In the genomic region with DNA sequence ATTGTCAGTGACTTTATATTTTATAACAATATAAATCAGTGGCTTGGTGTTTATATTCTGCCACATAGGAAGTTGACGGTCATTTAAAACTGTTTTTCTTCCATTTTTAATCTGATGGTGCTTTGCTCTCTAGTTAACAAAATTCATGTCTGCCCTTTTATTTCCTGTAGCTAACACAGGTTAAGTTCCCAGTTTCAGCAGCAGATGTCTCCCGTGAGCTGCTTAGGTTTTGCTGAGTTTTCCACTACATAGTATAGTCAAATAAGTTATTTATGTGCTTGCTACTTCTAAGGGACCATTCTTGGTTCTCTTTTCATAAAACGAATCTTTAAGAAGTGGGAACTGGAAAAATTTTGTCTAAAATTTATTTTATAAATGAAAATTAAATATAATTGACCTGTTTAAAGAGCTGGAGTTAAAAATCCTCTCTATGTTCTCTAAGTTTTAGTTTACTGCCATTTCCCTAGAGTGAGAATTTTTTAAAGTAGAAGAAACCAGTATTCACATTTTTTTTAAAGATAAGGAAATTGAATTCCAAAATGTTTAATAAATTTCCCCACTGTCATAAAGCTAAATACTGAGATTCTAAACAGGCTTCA, we compare ENCODE assay signal across 8 cellular contexts. TPM values are rescaled to one million over a fixed set of nuclear protein-coding genes. Genes with fewer than 3 reads are reported as not detected.
A peak's percentile ranks its signal among the peaks of the same experiment; 100 is the strongest.
DNase-seq lines count a peak whose midpoint lies in the region; ATAC-seq, FAIRE-seq and TF ChIP-seq lines count a peak whose summit lies in the region.

No MANE protein-coding gene starts in this region.

- FAIRE-seq in K562 (lab: Jason Lieb, UNC) = peak; percentile 75

- no peak overlapping the region for H3K4me2 ChIP-seq in KMS-11
- no peak overlapping the region for H3K4me2 ChIP-seq in K562 (ENCODE audit: insufficient read depth, low read length)

- H3K79me2 ChIP-seq in KMS-11 (ENCODE audit: insufficient read depth, low read depth) (peaks cover 15% of the 10 kb centered on the region; the same call in 1 of the 2 replicates), K562 (ENCODE audit: control insufficient read depth, insufficient read depth, low read length) (peaks cover 3% of the 10 kb centered on the region; the same call in 2 of the 3 replicates)

- POLR2A ChIA-PET in K562 (lab: Yijun Ruan, JAX) = interaction anchor here (2.0 kb wide), 1 partner anchor 349 kb away, joined by 15 read pairs; no protein-coding TSS in a partner anchor

- no peaks in the 10 kb centered on the region for H3K36me3 ChIP-seq in KMS-11 (ENCODE audit: insufficient read depth)
- peaks cover 54% of the 10 kb centered on the region for H3K36me3 ChIP-seq in K562 (ENCODE audit: control insufficient read depth, insufficient read depth, low read length)

- H3K9ac ChIP-seq in KMS-11 (no peak overlapping the region), K562 (ENCODE audit: insufficient read depth in 1 of 2, low read depth in 2 of 2, low read length in 2 of 2) (no peak overlapping the region)

- CTCF ChIA-PET in K562 (lab: Yijun Ruan, JAX; ENCODE audit: low intra/inter-chr PET ratio) = interaction anchor here (1.4 to 1.6 kb wide), 3 partner anchors 89 to 348 kb away, joined by 3 to 8 read pairs (median 7); no protein-coding TSS in a partner anchor

- no peaks in the 10 kb centered on the region for H3K9me1 ChIP-seq in K562 (ENCODE audit: control insufficient read depth, insufficient read depth, low read length)

- TF ChIP-seq EP300 in K562 (IDR thresholded peaks at IDR 0.05; ENCODE audit: low read length) = no peak

- in situ Hi-C loops in K562 (cut with MboI) = loop anchor here (10.0 kb wide), 1 partner anchor 351 kb away; no protein-coding TSS in a partner anchor

- H3K27me3 ChIP-seq in KMS-11 (ENCODE audit: insufficient read depth, low read depth) (no peaks in the 10 kb centered on the region), K562 (ENCODE audit: control insufficient read depth in 2 of 2, insufficient read depth in 2 of 2, low read length in 2 of 2) (no peaks in the 10 kb centered on the region)

- 29% methylated on average over 3 of the region's 3 CpGs for WGBS in K562 (ENCODE audit: insufficient coverage, low coverage, missing lambda C conversion rate)

- no peaks in the 10 kb centered on the region for H3K9me3 ChIP-seq in K562 (replicated peaks; ENCODE audit: control insufficient read depth, insufficient read depth, low read depth, low read length)

- H3K27ac ChIP-seq in KMS-11 (peak overlapping the region; percentile 12; the same call in 1 of the 2 replicates), K562 (ENCODE audit: extremely low read depth, low read depth, low read length) (no peak overlapping the region)

- H4K20me1 ChIP-seq in KMS-11 (ENCODE audit: insufficient read depth) = no peaks in the 10 kb centered on the region; the same call in 1 of the 2 replicates
- H4K20me1 ChIP-seq in K562 (replicated peaks; ENCODE audit: control insufficient read depth, insufficient read depth, low read length) = no peaks in the 10 kb centered on the region; the same call in 1 of the 2 replicates

- H3K4me3 ChIP-seq in KMS-11 (IDR thresholded peaks at IDR 0.05; ENCODE audit: insufficient read depth, low read depth, low read length) = no peak overlapping the region
- H3K4me3 ChIP-seq in K562 = no peak overlapping the region

- H3K4me1 ChIP-seq in KMS-11 (ENCODE audit: low read depth, poor library complexity, severe bottlenecking) = peaks cover 24% of the 10 kb centered on the region
- no peaks in the 10 kb centered on the region for H3K4me1 ChIP-seq in K562 (replicated peaks in 1 of 2; ENCODE audit: control insufficient read depth in 2 of 2, insufficient read depth in 2 of 2, low read length in 2 of 2)

- H2AFZ ChIP-seq in KMS-11 (ENCODE audit: low read depth) (no peak overlapping the region), K562 (ENCODE audit: low read depth, low read length) (no peak overlapping the region)

- intact Hi-C loops in K562 (cut with micrococcal nuclease) = loop anchor here (2.0 to 5.0 kb wide), 3 partner anchors 88 to 348 kb away; no protein-coding TSS in a partner anchor

- peak; percentile 58 to 64 for TF ChIP-seq RAD21 in K562 (CRISPR knock-in tag; conservative IDR thresholded peaks at IDR 0.05 in 1 of 2, IDR thresholded peaks at IDR 0.05 in 1 of 2)

- TF ChIP-seq CTCF in KMS-11 (conservative IDR thresholded peaks at IDR 0.05; ENCODE audit: low read depth, low read length) (peak; percentile 71), K562 (IDR thresholded peaks at IDR 0.05 in 2 of 3, conservative IDR thresholded peaks at IDR 0.05 in 1 of 3; ENCODE audit: insufficient read depth in 2 of 3, low read depth in 1 of 3, low read length in 3 of 3) (peak; percentile 41 to 69 (median 52))

- TF ChIP-seq POLR2A in K562 (conservative IDR thresholded peaks at IDR 0.05) = no peak

- ATAC-seq in GM21381 (IDR thresholded peaks at IDR 0.05; ENCODE audit: unreplicated experiment) (peak; percentile 66), K562 (peak; percentile 89), HG03439 (IDR thresholded peaks at IDR 0.05; ENCODE audit: unreplicated experiment) (no peak)

- DNase-seq in D341Med (ENCODE audit: low spot score) = peak; percentile 4
- peak in 4 of 5 donors; percentile 8 to 51 (median 32) for DNase-seq in T-helper 1 cell
- DNase-seq in K562 (ENCODE audit: extremely low read depth in 1 of 4, low spot score in 3 of 4) = peak; percentile 12 to 41 (median 16)
- peak; percentile 32 for DNase-seq in iPS-NIHi11 (ENCODE audit: low spot score)
- DNase-seq in stimulated activated CD4-positive, alpha-beta T cell treated with anti-CD3 and anti-CD28 coated beads, Interleukin-12 subunit alpha, Interleukin-12 subunit beta, amount 100 ng/mL, for 48 hours (ENCODE audit: low read depth in 2 of 3, low spot score in 1 of 3) = peak; percentile 15 to 59 (median 20)

- BruUV-seq in K562 (replicated peaks; lab: Mats Ljungman, UMichigan) = no TSS peak

TF ChIP-seq in K562, 482 proteins besides CTCF, POLR2A, EP300 and RAD21:
- no peak for TF ChIP-seq ZFP30 (CRISPR knock-in tag; IDR thresholded peaks at IDR 0.05; ENCODE audit: borderline replicate concordance)
- TF ChIP-seq, protein P1, sequence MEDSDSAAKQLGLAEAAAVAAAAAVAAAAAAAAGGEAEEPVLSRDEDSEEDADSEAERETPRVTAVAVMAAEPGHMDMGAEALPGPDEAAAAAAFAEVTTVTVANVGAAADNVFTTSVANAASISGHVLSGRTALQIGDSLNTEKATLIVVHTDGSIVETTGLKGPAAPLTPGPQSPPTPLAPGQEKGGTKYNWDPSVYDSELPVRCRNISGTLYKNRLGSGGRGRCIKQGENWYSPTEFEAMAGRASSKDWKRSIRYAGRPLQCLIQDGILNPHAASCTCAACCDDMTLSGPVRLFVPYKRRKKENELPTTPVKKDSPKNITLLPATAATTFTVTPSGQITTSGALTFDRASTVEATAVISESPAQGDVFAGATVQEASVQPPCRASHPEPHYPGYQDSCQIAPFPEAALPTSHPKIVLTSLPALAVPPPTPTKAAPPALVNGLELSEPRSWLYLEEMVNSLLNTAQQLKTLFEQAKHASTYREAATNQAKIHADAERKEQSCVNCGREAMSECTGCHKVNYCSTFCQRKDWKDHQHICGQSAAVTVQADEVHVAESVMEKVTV (CRISPR knock-in tag; IDR thresholded peaks at IDR 0.05) = peak; percentile 40; the same call in 1 of the 2 replicates

RNA-seq across cellular contexts. Expression of gene HTR2B, which starts 20.6 kb away (rescaled TPM):
- total RNA-seq in K562 (2011; cell fraction: chromatin; rRNA removed; ENCODE audit: low replicate concordance) = not detected in 2 replicates
- not detected in 2 replicates for total RNA-seq in K562 (2011; cell fraction: nucleolus; rRNA removed)
- not detected in 2 replicates for total RNA-seq in K562 (2011; cell fraction: nucleoplasm; rRNA removed)
- total RNA-seq in K562 (2014; rRNA removed) = not detected in 2 replicates
- total RNA-seq in K562 (2014; rRNA removed; fragmentation: Illumina TruSeq; extraction: Trizol) = not detected in 2 replicates
- total RNA-seq in K562 (2015; rRNA removed; fragmentation: Illumina TruSeq; extraction: Trizol) = not detected in 2 replicates
- total RNA-seq in K562 (2021) = not detected in 2 replicates
- not detected in 2 replicates for polyA plus RNA-seq in K562 (2011; rRNA removed)
- polyA plus RNA-seq in K562 (2011; cell fraction: cytosol; rRNA removed) = not detected in 2 replicates
- not detected in 2 replicates for polyA plus RNA-seq in K562 (2011; cell fraction: nucleus; rRNA removed)
- 0.07 TPM in 1 of 2 replicates, not detected in the other for polyA plus RNA-seq in K562 (2012)
- polyA plus RNA-seq in K562 (2014; fragmentation: Illumina TruSeq; extraction: Trizol) = not detected in 2 replicates
- not detected for polyA plus RNA-seq in K562 (2014; fragmentation: Nextera tagmentation; extraction: Ambion mirVana)
- not detected in 2 replicates for polyA plus RNA-seq in K562 (2014; rRNA removed)
- not detected in 2 replicates for polyA minus RNA-seq in K562 (2011; rRNA and poly(A)+ RNA removed)
- polyA minus RNA-seq in K562 (2011; cell fraction: cytosol; rRNA and poly(A)+ RNA removed) = not detected in 2 replicates
- not detected in 2 replicates for polyA minus RNA-seq in K562 (2011; cell fraction: nucleus; rRNA and poly(A)+ RNA removed)

RNA-seq across cellular contexts. Expression of gene PSMD1, which starts 47.5 kb away (rescaled TPM):
- 70.9 and 146 TPM in 2 replicates for total RNA-seq in K562 (2011; cell fraction: chromatin; rRNA removed; ENCODE audit: low replicate concordance)
- 39.5 and 50.9 TPM in 2 replicates for total RNA-seq in K562 (2011; cell fraction: nucleolus; rRNA removed)
- 71.0 and 106 TPM in 2 replicates for total RNA-seq in K562 (2011; cell fraction: nucleoplasm; rRNA removed)
- 100 TPM in 2 replicates for total RNA-seq in K562 (2014; rRNA removed)
- 158 and 179 TPM in 2 replicates for total RNA-seq in K562 (2014; rRNA removed; fragmentation: Illumina TruSeq; extraction: Trizol)
- 140 and 150 TPM in 2 replicates for total RNA-seq in K562 (2015; rRNA removed; fragmentation: Illumina TruSeq; extraction: Trizol)
- 127 and 130 TPM in 2 replicates for total RNA-seq in K562 (2021)
- polyA plus RNA-seq in K562 (2011; rRNA removed) = 206 and 257 TPM in 2 replicates
- 180 and 186 TPM in 2 replicates for polyA plus RNA-seq in K562 (2011; cell fraction: cytosol; rRNA removed)
- polyA plus RNA-seq in K562 (2011; cell fraction: nucleus; rRNA removed) = 108 and 113 TPM in 2 replicates
- 58.2 and 146 TPM in 2 replicates for polyA plus RNA-seq in K562 (2012)
- polyA plus RNA-seq in K562 (2014; fragmentation: Illumina TruSeq; extraction: Trizol) = 177 and 236 TPM in 2 replicates
- polyA plus RNA-seq in K562 (2014; fragmentation: Nextera tagmentation; extraction: Ambion mirVana) = 100 to 1,000 TPM; 117 to 147 TPM
- 103 and 105 TPM in 2 replicates for polyA plus RNA-seq in K562 (2014; rRNA removed)
- 408 and 632 TPM in 2 replicates for polyA minus RNA-seq in K562 (2011; rRNA and poly(A)+ RNA removed)
- polyA minus RNA-seq in K562 (2011; cell fraction: cytosol; rRNA and poly(A)+ RNA removed) = 79.8 and 106 TPM in 2 replicates
- polyA minus RNA-seq in K562 (2011; cell fraction: nucleus; rRNA and poly(A)+ RNA removed) = 48.7 and 79.3 TPM in 2 replicates
